In the genomic region with DNA sequence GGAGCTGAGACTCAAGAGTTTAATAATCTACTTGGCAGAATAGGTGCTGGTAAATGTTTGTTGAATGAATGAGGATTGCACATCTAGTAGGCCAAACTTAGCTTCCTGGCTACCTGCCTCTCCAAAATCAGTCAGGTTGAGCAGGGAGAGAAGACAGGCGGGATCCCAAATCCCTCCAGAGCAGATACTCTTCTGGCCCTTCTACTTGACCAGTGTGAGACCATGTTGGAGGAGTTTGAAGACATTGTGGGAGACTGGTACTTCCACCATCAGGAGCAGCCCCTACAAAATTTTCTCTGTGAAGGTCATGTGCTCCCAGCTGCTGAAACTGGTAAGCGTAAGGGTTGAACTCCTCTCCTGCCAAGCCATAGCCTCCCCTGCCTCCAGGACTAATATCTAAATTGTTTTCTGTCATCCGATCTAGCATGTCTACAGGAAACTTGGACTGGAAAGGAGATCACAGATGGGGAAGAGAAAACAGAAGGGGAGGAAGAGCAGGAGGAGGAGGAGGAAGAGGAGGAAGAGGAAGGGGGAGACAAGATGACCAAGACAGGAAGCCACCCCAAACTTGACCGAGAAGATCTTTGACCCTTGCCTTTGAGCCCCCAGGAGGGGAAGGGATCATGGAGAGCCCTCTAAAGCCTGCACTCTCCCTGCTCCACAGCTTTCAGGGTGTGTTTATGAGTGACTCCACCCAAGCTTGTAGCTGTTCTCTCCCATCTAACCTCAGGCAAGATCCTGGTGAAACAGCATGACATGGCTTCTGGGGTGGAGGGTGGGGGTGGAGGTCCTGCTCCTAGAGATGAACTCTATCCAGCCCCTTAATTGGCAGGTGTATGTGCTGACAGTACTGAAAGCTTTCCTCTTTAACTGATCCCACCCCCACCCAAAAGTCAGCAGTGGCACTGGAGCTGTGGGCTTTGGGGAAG, we compare ENCODE assay signal across 11 cellular contexts. TPM values are rescaled to one million over a fixed set of nuclear protein-coding genes. Genes with fewer than 3 reads are reported as not detected.
DNase-seq lines count a peak whose midpoint lies in the region; ATAC-seq and TF ChIP-seq lines count a peak whose summit lies in the region.
"Had no signal": no experiment of that assay in that cellular context is flagged by ENCODE, and none has a peak within 500 bp of the region (broad histone marks: within the 10 kb centered on the region; RNA-seq: fewer than 3 reads in every experiment).

No MANE protein-coding gene starts in this region.

- no peak overlapping the region for H3K4me3 ChIP-seq in Caco-2 (ENCODE audit: low read depth, low read length)

- H3K36me3 Mint-ChIP-seq in Caco-2 (ENCODE audit: insufficient read depth, unreplicated experiment) (peaks cover 23% of the 10 kb centered on the region), memory B cell (peaks cover 3% of the 10 kb centered on the region)

- H3K9me3 ChIP-seq in Caco-2: no peaks in the 10 kb centered on the region

- no peak for TF ChIP-seq CTCF in 22Rv1 (IDR thresholded peaks at IDR 0.05)
- TF ChIP-seq CTCF in Caco-2 (IDR thresholded peaks at IDR 0.05; ENCODE audit: insufficient read depth in 1 of 2, low read depth in 1 of 2, low read length in 1 of 2, severe bottlenecking in 1 of 2, unreplicated experiment in 1 of 2): no peak

- POLR2A ChIA-PET in Caco-2 (lab: Charles Lee): interaction anchor here (0.6 to 0.9 kb wide), 3 partner anchors 23 to 84 kb away, joined by 3 to 4 read pairs (median 3); partner anchors contain the start of genes AP4M1, LAMTOR4 and MCM7

- H3K27ac ChIP-seq in 22Rv1: peak overlapping the region; percentile 100

- peak overlapping the region; percentile 37 for H3K4me3 Mint-ChIP-seq in Caco-2 (ENCODE audit: unreplicated experiment)
- H3K4me3 Mint-ChIP-seq in memory B cell: peak overlapping the region; percentile 45

- H3K27me3 Mint-ChIP-seq in Caco-2 (ENCODE audit: insufficient read depth, unreplicated experiment) (no peaks in the 10 kb centered on the region), memory B cell (no peaks in the 10 kb centered on the region)

- peaks cover 26% of the 10 kb centered on the region for H3K4me1 ChIP-seq in Caco-2

- intact Hi-C loops in Caco-2 (cut with micrococcal nuclease; ENCODE audit: unreplicated experiment): loop anchor here (1.0 kb wide), 1 partner anchor 23 kb away; the partner anchor contains the start of genes AP4M1 and MCM7

- H3K4me1 Mint-ChIP-seq in Caco-2 (ENCODE audit: low read depth, unreplicated experiment) (peaks cover 22% of the 10 kb centered on the region), memory B cell (peaks cover 26% of the 10 kb centered on the region)

- no peaks in the 10 kb centered on the region for H3K36me3 ChIP-seq in Caco-2 (ENCODE audit: control insufficient read depth, insufficient read depth, low read length)

- H3K9me3 Mint-ChIP-seq in Caco-2 (ENCODE audit: unreplicated experiment) (no peaks in the 10 kb centered on the region), memory B cell (no peaks in the 10 kb centered on the region)

- no peaks in the 10 kb centered on the region for H3K27me3 ChIP-seq in Caco-2 (replicated peaks; ENCODE audit: control insufficient read depth, insufficient read depth, low read length)

- DNase-seq in Caco-2 (no peak), UCSD-AML1 (lab: John Stamatoyannopoulos, UW; ENCODE audit: unreplicated experiment) (peak; percentile 13), memory B cell (ENCODE audit: low spot score in 2 of 2) (no peak), NCI-H526 treated with DMSO at 0.1 percent for 48 hours (lab: John Stamatoyannopoulos, UW) (no peak), activated gamma-delta T cell (lab: John Stamatoyannopoulos, UW) (no peak)
- DNase-seq: NCI-H2029 treated with DMSO at 0.1 percent for 48 hours; stimulated activated CD4-positive, alpha-beta T cell treated with anti-CD3 and anti-CD28 coated beads, Interleukin-12 subunit alpha, Interleukin-12 subunit beta, amount 100 ng/mL, for 4 hours; T-helper 9 cell had no signal

- H3K27ac Mint-ChIP-seq in Caco-2 (ENCODE audit: unreplicated experiment) (no peak overlapping the region), memory B cell (peak overlapping the region; percentile 46)

- BruUV-seq in Caco-2 (replicated peaks; lab: Mats Ljungman, UMichigan): no TSS peak

- CTCF ChIA-PET in Caco-2 (lab: Charles Lee): no interaction called here

- ATAC-seq in memory B cell (ENCODE audit: low read depth) (no peak), GM18511 (IDR thresholded peaks at IDR 0.05; ENCODE audit: unreplicated experiment) (no peak), HG03354 (IDR thresholded peaks at IDR 0.05; ENCODE audit: poor library complexity, severe bottlenecking, unreplicated experiment) (no peak)

RNA-seq across cellular contexts. Expression of gene MBLAC1, which starts 2.2 kb away (rescaled TPM):
- 3.2 and 3.7 TPM in 2 replicates for total RNA-seq in Caco-2 (2022)

RNA-seq across cellular contexts. Expression of gene CNPY4, which starts 5.1 kb away (rescaled TPM):
- 8.8 and 10.1 TPM in 2 replicates for total RNA-seq in Caco-2 (2022)

RNA-seq across cellular contexts. Expression of gene TAF6, which starts 5.4 kb away (rescaled TPM):
- total RNA-seq in Caco-2 (2022): 81.1 and 81.2 TPM in 2 replicates

RNA-seq across cellular contexts. Expression of gene AP4M1, which starts 23.1 kb away (rescaled TPM):
- 14.9 and 16.2 TPM in 2 replicates for total RNA-seq in Caco-2 (2022)

RNA-seq across cellular contexts. Expression of gene MCM7, which starts 23.4 kb away (rescaled TPM):
- total RNA-seq in Caco-2 (2022): 227 and 240 TPM in 2 replicates
